Comparison of ENCODE assay signal across 8 cellular contexts in the genomic region with DNA sequence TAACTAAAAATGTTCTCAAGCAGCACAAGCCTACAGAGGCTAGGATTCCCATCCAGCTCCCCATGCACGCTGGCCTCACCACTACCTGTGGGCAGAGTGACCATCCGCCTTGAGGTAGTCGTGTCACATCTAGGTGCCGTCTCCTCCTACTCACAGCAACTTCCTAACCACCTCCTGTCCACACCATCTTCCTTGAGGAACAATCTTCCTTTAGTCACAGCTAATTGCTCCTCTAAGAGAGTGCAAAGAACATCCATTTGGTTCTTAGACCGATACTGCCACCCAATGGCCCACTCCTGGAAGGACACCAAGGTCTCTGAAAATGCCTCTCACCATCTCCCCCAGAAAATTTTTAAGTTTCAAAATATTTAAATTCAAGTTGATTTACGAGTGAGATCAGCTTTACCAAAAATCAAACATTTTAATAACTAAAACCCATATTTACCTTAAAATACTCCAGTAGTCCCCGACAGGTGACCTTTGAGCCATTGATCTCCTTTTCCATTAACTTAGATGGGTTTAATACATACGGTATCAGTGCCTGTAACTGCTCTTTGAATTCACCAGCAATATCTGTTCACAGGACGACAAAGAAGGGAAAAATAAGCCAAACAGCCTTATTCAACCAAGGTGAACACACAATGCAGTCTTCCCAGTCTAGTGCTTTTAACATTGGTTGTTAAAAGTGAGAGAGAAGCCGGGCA. TPM values are rescaled to one million over a fixed set of nuclear protein-coding genes. Genes with fewer than 3 reads are reported as not detected.
A peak's percentile ranks its signal among the peaks of the same experiment; 100 is the strongest.
DNase-seq lines count a peak whose midpoint lies in the region; ATAC-seq and TF ChIP-seq lines count a peak whose summit lies in the region.

No MANE protein-coding gene starts in this region.

- no peak overlapping the region for H3K4me3 ChIP-seq in lung

- H3K27me3 ChIP-seq in lung (ENCODE audit: control insufficient read depth, insufficient read depth), result no peaks in the 10 kb centered on the region

- peak; percentile 71 for ATAC-seq in lung (ENCODE audit: insufficient read depth, low FRiP score)
- ATAC-seq in GM21723 (IDR thresholded peaks at IDR 0.05; ENCODE audit: unreplicated experiment), result no peak

- H3K27ac ChIP-seq in 22Rv1 (peak overlapping the region; percentile 72), lung (ENCODE audit: low read depth in 1 of 2, low read length in 1 of 2) (no peak overlapping the region)

- DNase-seq in NCI-H345 treated with DMSO at 0.1 percent for 48 hours (lab: John Stamatoyannopoulos, UW; ENCODE audit: unreplicated experiment) (peak; percentile 31), dedifferentiated amniotic fluid mesenchymal stem cell (ENCODE audit: extremely low spot score) (peak; percentile 68), lung (ENCODE audit: low spot score) (peak; percentile 59)
- peak; percentile 31 to 51 for DNase-seq in activated CD4-positive, alpha-beta T cell treated with anti-CD3 and anti-CD28 coated beads, Interleukin-2, amount 50 U/mL, for 24 hours (ENCODE audit: low read depth in 1 of 2, low spot score in 1 of 2)
- DNase-seq in stimulated activated CD8-positive, alpha-beta memory T cell treated with anti-CD3 and anti-CD28 coated beads, Interleukin-15, amount 100 ng/mL, for 1 hour (ENCODE audit: low read depth), result peak; percentile 62

- peaks cover 11 to 14% of the 10 kb centered on the region in 2 donors for H3K36me3 ChIP-seq in lung (ENCODE audit: control insufficient read depth in 2 of 2, insufficient read depth in 2 of 2, low read length in 2 of 2)

- H3K4me1 ChIP-seq in lung (ENCODE audit: control insufficient read depth in 2 of 2, insufficient read depth in 2 of 2, low read length in 2 of 2), result no peaks in the 10 kb centered on the region

- TF ChIP-seq CTCF in 22Rv1 (IDR thresholded peaks at IDR 0.05), result peak; percentile 95
- TF ChIP-seq CTCF in GM12874 (IDR thresholded peaks at IDR 0.05; ENCODE audit: insufficient read depth, low read depth, low read length), result peak; percentile 71
- TF ChIP-seq CTCF in lung (IDR thresholded peaks at IDR 0.05; ENCODE audit: control extremely low read depth, extremely low read depth), result peak; percentile 85

- no peaks in the 10 kb centered on the region for H3K9me3 ChIP-seq in lung (ENCODE audit: control insufficient read depth in 2 of 2, insufficient read depth in 1 of 2, low read length in 1 of 2)

- 72 to 75% methylated on average over 10 of the region's 10 CpGs for WGBS in lung, 2 donors

RNA-seq across cellular contexts. Expression of a gene that starts 21.7 kb away (rescaled TPM):
- 100 to 1,000 TPM in 1 of 2 donors, 10 to 100 TPM in 1; 12.7 to 124 TPM for total RNA-seq in lung
- polyA plus RNA-seq in lung, result 100 to 1,000 TPM in 1 of 2 donors, 10 to 100 TPM in 1; 55.5 to 232 TPM

RNA-seq across cellular contexts. Expression of a gene that starts 35.3 kb away (rescaled TPM):
- 10 to 100 TPM; 50.7 to 79.5 TPM for total RNA-seq in lung
- 10 to 100 TPM; 13.6 to 16.7 TPM for polyA plus RNA-seq in lung

RNA-seq across cellular contexts. Expression of a gene that starts 45.4 kb away (rescaled TPM):
- 100 to 1,000 TPM in 1 of 2 donors, 10 to 100 TPM in 1; 82.1 to 102 TPM for total RNA-seq in lung
- 10 to 100 TPM; 87.0 to 98.2 TPM for polyA plus RNA-seq in lung
